In the genomic region with DNA sequence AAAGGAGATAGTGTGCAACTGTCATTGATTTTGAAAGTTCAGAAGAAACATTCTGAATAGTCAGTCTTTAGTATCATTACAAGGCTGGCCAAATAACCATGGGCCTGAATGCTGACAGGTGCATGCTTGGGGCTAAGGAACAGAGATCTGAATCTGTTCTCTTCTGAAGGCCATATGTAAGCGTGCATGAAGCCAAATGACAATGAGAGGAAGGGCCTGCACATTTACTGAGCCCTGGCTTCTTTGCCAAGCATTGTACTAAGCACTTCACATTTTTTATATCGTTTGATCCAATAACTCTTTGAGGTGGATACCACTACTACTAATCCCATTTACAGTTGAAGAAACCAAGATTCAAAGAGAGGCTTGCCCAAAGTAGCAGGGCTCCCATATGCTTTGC, we compare ENCODE assay signal across 15 cellular contexts.
"Had no signal": no experiment of that assay in that cellular context is flagged by ENCODE, and none has a peak within 500 bp of the region (broad histone marks: within the 10 kb centered on the region; RNA-seq: fewer than 3 reads in every experiment).

No MANE protein-coding gene starts in this region.

- H3K9me3 ChIP-seq: esophagus muscularis mucosa, pancreas, tibial nerve, vagina had no signal

- ATAC-seq: activated T-helper 17 cell treated with anti-CD3 and anti-CD28 coated beads, Interleukin-2, amount 50 U/mL, for 72 hours; stimulated activated effector memory CD8-positive, alpha-beta T cell treated with anti-CD3 and anti-CD28 coated beads, Interleukin-12 subunit alpha, Interleukin-12 subunit beta, amount 100 ng/mL, for 72 hours had no signal

- H3K36me3 ChIP-seq: esophagus muscularis mucosa, pancreas, tibial nerve, vagina had no signal

- FAIRE-seq: astrocyte, pancreas had no signal

- H3K27me3 ChIP-seq: esophagus muscularis mucosa, pancreas, tibial nerve, vagina had no signal

- H3K4me1 ChIP-seq: pancreas had no signal

- DNase-seq: activated CD4-positive, alpha-beta T cell treated with anti-CD3 and anti-CD28 coated beads, Interleukin-2, amount 50 U/mL, for 1 hour; activated CD4-positive, CD25-positive, alpha-beta regulatory T cell; activated naive CD4-positive, alpha-beta T cell treated with anti-CD3 and anti-CD28 coated beads for 36 hours; activated T-cell treated with anti-CD3 and anti-CD28 coated beads for 4 hours; head of caudate nucleus; islet precursor cell; naive B cell; pancreas; T-helper 17 cell had no signal

- H3K4me3 ChIP-seq: pancreas had no signal
